In the genomic region with DNA sequence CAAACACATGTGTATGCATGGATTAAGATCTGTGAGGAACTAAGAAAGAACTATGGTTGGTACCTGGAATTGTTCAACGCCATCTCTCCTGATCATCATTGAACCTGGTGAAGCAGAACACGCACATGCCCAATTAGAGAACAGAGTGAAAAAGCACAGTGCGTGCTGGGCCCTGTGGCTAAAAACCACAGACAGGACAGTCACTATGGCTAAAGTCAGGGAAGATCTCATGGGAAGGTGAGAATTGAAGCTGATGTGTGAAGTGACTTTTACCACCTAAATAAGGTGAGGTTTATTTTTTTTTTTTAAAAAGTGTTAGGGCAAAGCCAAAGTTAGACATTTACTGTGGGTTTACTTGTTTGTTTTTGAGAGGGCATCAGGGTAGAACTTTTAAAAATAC, we compare ENCODE assay signal across 17 cellular contexts.
DNase-seq lines count a peak whose midpoint lies in the region; ATAC-seq and TF ChIP-seq lines count a peak whose summit lies in the region.
"Had no signal": no experiment of that assay in that cellular context is flagged by ENCODE, and none has a peak within 500 bp of the region (broad histone marks: within the 10 kb centered on the region; RNA-seq: fewer than 3 reads in every experiment).

No MANE protein-coding gene starts in this region.

- no peak for DNase-seq in activated naive CD8-positive, alpha-beta T cell treated with anti-CD3 and anti-CD28 coated beads for 36 hours
- DNase-seq in activated naive CD8-positive, alpha-beta T cell treated with anti-CD3 and anti-CD28 coated beads, Interleukin-2, amount 50 U/mL, for 24 hours = no peak
- DNase-seq in effector memory CD8-positive, alpha-beta T cell = no peak
- DNase-seq in memory B cell (ENCODE audit: low spot score in 2 of 2) = no peak
- no peak for DNase-seq in foreskin keratinocyte
- no peak for DNase-seq in NCI-H1436 treated with DMSO at 0.1 percent for 48 hours (lab: John Stamatoyannopoulos, UW)
- DNase-seq in islet precursor cell = no peak
- DNase-seq: ACHN; BE2C; C1 segment of cervical spinal cord; Caco-2; CD4-positive, CD25-positive, alpha-beta regulatory T cell; DMS153; DMS79; GDM1 had no signal

- H3K9me3 Mint-ChIP-seq in activated naive CD8-positive, alpha-beta T cell treated with anti-CD3 and anti-CD28 coated beads for 36 hours = peaks cover 9% of the 10 kb centered on the region
- peaks cover 13% of the 10 kb centered on the region for H3K9me3 Mint-ChIP-seq in activated naive CD8-positive, alpha-beta T cell treated with anti-CD3 and anti-CD28 coated beads, Interleukin-2, amount 50 U/mL, for 24 hours
- H3K9me3 Mint-ChIP-seq in effector memory CD8-positive, alpha-beta T cell = peaks cover 3 to 8% of the 10 kb centered on the region in 2 donors
- peaks cover 4% of the 10 kb centered on the region for H3K9me3 Mint-ChIP-seq in memory B cell

- no peaks in the 10 kb centered on the region for H3K27me3 Mint-ChIP-seq in activated naive CD8-positive, alpha-beta T cell treated with anti-CD3 and anti-CD28 coated beads for 36 hours
- no peaks in the 10 kb centered on the region for H3K27me3 Mint-ChIP-seq in activated naive CD8-positive, alpha-beta T cell treated with anti-CD3 and anti-CD28 coated beads, Interleukin-2, amount 50 U/mL, for 24 hours
- H3K27me3 Mint-ChIP-seq in effector memory CD8-positive, alpha-beta T cell = no peaks in the 10 kb centered on the region
- H3K27me3 Mint-ChIP-seq in memory B cell = no peaks in the 10 kb centered on the region

- H3K27me3 ChIP-seq in foreskin keratinocyte = no peaks in the 10 kb centered on the region
- H3K27me3 ChIP-seq: BE2C had no signal

- H3K4me3 Mint-ChIP-seq in activated naive CD8-positive, alpha-beta T cell treated with anti-CD3 and anti-CD28 coated beads for 36 hours = no peak overlapping the region
- no peak overlapping the region for H3K4me3 Mint-ChIP-seq in activated naive CD8-positive, alpha-beta T cell treated with anti-CD3 and anti-CD28 coated beads, Interleukin-2, amount 50 U/mL, for 24 hours
- peak overlapping the region in 1 of 2 donors; percentile 45 for H3K4me3 Mint-ChIP-seq in effector memory CD8-positive, alpha-beta T cell
- H3K4me3 Mint-ChIP-seq in memory B cell = no peak overlapping the region

- ATAC-seq in activated naive CD8-positive, alpha-beta T cell treated with anti-CD3 and anti-CD28 coated beads, Interleukin-2, amount 50 U/mL, for 24 hours = no peak
- ATAC-seq in effector memory CD8-positive, alpha-beta T cell (replicated peaks) = no peak
- ATAC-seq in memory B cell (ENCODE audit: low read depth) (no peak), foreskin keratinocyte (no peak)
- ATAC-seq: HepG2 had no signal

- no peak overlapping the region for H3K27ac ChIP-seq in foreskin keratinocyte

- H3K27ac Mint-ChIP-seq in activated naive CD8-positive, alpha-beta T cell treated with anti-CD3 and anti-CD28 coated beads for 36 hours = peak overlapping the region; percentile 19
- H3K27ac Mint-ChIP-seq in activated naive CD8-positive, alpha-beta T cell treated with anti-CD3 and anti-CD28 coated beads, Interleukin-2, amount 50 U/mL, for 24 hours = no peak overlapping the region
- peak overlapping the region; percentile 46 to 76 for H3K27ac Mint-ChIP-seq in effector memory CD8-positive, alpha-beta T cell
- peak overlapping the region; percentile 51 for H3K27ac Mint-ChIP-seq in memory B cell

- H3K36me3 Mint-ChIP-seq in activated naive CD8-positive, alpha-beta T cell treated with anti-CD3 and anti-CD28 coated beads for 36 hours = peaks cover 4% of the 10 kb centered on the region
- H3K36me3 Mint-ChIP-seq in activated naive CD8-positive, alpha-beta T cell treated with anti-CD3 and anti-CD28 coated beads, Interleukin-2, amount 50 U/mL, for 24 hours (ENCODE audit: low read depth) = peaks cover 5% of the 10 kb centered on the region
- H3K36me3 Mint-ChIP-seq in effector memory CD8-positive, alpha-beta T cell (ENCODE audit: insufficient read depth) = no peaks in the 10 kb centered on the region
- H3K36me3 Mint-ChIP-seq in memory B cell = peaks cover 26% of the 10 kb centered on the region

- H3K4me1 Mint-ChIP-seq in activated naive CD8-positive, alpha-beta T cell treated with anti-CD3 and anti-CD28 coated beads for 36 hours = peaks cover 20% of the 10 kb centered on the region
- peaks cover 31% of the 10 kb centered on the region for H3K4me1 Mint-ChIP-seq in activated naive CD8-positive, alpha-beta T cell treated with anti-CD3 and anti-CD28 coated beads, Interleukin-2, amount 50 U/mL, for 24 hours
- peaks cover 25 to 32% of the 10 kb centered on the region in 2 donors for H3K4me1 Mint-ChIP-seq in effector memory CD8-positive, alpha-beta T cell (ENCODE audit: low read depth in 2 of 2)
- H3K4me1 Mint-ChIP-seq in memory B cell = peaks cover 11% of the 10 kb centered on the region

- TF ChIP-seq CTCF in foreskin keratinocyte (conservative IDR thresholded peaks at IDR 0.05) = no peak

- peaks cover 7% of the 10 kb centered on the region for H3K4me1 ChIP-seq in foreskin keratinocyte
- H3K4me1 ChIP-seq: BE2C, HAP-1 had no signal
